In the genomic region with DNA sequence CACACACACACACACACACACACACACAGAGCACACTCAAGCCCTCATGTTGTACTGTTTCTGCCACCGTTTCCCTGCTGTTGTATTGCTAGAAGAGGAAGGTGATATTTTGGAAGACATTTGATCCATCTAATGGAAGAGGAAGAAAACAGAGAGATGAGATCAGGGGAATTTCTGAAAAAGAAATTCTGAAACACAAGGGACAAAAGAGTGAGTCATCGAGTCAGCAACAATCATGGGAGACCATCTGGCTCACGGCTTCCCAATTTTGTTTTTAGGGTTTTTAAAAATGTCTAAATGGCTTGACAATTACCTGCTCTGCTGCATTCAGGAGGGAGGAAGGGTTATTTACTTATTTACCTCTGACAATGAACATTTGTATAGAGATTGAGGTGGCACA, we compare ENCODE assay signal across 1 cellular context.
TF ChIP-seq lines count a peak whose summit lies in the region.

No MANE protein-coding gene starts in this region.

TF ChIP-seq in GM23338, 12 proteins besides CTCF, POLR2A, EP300 and RAD21 (continued from another document):
- TF ChIP-seq, protein P1, sequence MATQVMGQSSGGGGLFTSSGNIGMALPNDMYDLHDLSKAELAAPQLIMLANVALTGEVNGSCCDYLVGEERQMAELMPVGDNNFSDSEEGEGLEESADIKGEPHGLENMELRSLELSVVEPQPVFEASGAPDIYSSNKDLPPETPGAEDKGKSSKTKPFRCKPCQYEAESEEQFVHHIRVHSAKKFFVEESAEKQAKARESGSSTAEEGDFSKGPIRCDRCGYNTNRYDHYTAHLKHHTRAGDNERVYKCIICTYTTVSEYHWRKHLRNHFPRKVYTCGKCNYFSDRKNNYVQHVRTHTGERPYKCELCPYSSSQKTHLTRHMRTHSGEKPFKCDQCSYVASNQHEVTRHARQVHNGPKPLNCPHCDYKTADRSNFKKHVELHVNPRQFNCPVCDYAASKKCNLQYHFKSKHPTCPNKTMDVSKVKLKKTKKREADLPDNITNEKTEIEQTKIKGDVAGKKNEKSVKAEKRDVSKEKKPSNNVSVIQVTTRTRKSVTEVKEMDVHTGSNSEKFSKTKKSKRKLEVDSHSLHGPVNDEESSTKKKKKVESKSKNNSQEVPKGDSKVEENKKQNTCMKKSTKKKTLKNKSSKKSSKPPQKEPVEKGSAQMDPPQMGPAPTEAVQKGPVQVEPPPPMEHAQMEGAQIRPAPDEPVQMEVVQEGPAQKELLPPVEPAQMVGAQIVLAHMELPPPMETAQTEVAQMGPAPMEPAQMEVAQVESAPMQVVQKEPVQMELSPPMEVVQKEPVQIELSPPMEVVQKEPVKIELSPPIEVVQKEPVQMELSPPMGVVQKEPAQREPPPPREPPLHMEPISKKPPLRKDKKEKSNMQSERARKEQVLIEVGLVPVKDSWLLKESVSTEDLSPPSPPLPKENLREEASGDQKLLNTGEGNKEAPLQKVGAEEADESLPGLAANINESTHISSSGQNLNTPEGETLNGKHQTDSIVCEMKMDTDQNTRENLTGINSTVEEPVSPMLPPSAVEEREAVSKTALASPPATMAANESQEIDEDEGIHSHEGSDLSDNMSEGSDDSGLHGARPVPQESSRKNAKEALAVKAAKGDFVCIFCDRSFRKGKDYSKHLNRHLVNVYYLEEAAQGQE (IDR thresholded peaks at IDR 0.05; ENCODE audit: unreplicated experiment), result no peak
- TF ChIP-seq, protein P2, sequence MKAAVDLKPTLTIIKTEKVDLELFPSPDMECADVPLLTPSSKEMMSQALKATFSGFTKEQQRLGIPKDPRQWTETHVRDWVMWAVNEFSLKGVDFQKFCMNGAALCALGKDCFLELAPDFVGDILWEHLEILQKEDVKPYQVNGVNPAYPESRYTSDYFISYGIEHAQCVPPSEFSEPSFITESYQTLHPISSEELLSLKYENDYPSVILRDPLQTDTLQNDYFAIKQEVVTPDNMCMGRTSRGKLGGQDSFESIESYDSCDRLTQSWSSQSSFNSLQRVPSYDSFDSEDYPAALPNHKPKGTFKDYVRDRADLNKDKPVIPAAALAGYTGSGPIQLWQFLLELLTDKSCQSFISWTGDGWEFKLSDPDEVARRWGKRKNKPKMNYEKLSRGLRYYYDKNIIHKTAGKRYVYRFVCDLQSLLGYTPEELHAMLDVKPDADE (IDR thresholded peaks at IDR 0.05), result no peak
- TF ChIP-seq NANOG (IDR thresholded peaks at IDR 0.05; ENCODE audit: borderline replicate concordance) (no peak), EZH2phosphoT487 (IDR thresholded peaks at IDR 0.05; ENCODE audit: unreplicated experiment) (no peak)
- TF ChIP-seq, protein P3, sequence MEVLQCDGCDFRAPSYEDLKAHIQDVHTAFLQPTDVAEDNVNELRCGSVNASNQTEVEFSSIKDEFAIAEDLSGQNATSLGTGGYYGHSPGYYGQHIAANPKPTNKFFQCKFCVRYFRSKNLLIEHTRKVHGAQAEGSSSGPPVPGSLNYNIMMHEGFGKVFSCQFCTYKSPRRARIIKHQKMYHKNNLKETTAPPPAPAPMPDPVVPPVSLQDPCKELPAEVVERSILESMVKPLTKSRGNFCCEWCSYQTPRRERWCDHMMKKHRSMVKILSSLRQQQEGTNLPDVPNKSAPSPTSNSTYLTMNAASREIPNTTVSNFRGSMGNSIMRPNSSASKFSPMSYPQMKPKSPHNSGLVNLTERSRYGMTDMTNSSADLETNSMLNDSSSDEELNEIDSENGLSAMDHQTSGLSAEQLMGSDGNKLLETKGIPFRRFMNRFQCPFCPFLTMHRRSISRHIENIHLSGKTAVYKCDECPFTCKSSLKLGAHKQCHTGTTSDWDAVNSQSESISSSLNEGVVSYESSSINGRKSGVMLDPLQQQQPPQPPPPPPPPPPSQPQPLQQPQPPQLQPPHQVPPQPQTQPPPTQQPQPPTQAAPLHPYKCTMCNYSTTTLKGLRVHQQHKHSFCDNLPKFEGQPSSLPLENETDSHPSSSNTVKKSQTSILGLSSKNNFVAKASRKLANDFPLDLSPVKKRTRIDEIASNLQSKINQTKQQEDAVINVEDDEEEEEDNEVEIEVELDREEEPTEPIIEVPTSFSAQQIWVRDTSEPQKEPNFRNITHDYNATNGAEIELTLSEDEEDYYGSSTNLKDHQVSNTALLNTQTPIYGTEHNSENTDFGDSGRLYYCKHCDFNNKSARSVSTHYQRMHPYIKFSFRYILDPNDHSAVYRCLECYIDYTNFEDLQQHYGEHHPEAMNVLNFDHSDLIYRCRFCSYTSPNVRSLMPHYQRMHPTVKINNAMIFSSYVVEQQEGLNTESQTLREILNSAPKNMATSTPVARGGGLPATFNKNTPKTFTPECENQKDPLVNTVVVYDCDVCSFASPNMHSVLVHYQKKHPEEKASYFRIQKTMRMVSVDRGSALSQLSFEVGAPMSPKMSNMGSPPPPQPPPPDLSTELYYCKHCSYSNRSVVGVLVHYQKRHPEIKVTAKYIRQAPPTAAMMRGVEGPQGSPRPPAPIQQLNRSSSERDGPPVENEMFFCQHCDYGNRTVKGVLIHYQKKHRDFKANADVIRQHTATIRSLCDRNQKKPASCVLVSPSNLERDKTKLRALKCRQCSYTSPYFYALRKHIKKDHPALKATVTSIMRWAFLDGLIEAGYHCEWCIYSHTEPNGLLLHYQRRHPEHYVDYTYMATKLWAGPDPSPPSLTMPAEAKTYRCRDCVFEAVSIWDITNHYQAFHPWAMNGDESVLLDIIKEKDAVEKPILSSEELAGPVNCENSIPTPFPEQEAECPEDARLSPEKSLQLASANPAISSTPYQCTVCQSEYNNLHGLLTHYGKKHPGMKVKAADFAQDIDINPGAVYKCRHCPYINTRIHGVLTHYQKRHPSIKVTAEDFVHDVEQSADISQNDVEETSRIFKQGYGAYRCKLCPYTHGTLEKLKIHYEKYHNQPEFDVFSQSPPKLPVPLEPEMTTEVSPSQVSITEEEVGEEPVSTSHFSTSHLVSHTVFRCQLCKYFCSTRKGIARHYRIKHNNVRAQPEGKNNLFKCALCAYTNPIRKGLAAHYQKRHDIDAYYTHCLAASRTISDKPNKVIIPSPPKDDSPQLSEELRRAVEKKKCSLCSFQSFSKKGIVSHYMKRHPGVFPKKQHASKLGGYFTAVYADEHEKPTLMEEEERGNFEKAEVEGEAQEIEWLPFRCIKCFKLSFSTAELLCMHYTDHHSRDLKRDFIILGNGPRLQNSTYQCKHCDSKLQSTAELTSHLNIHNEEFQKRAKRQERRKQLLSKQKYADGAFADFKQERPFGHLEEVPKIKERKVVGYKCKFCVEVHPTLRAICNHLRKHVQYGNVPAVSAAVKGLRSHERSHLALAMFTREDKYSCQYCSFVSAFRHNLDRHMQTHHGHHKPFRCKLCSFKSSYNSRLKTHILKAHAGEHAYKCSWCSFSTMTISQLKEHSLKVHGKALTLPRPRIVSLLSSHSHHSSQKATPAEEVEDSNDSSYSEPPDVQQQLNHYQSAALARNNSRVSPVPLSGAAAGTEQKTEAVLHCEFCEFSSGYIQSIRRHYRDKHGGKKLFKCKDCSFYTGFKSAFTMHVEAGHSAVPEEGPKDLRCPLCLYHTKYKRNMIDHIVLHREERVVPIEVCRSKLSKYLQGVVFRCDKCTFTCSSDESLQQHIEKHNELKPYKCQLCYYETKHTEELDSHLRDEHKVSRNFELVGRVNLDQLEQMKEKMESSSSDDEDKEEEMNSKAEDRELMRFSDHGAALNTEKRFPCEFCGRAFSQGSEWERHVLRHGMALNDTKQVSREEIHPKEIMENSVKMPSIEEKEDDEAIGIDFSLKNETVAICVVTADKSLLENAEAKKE (CRISPR knock-in tag; IDR thresholded peaks at IDR 0.05), result no peak
